18 cellular contexts compared by ENCODE assay signal in the genomic region with DNA sequence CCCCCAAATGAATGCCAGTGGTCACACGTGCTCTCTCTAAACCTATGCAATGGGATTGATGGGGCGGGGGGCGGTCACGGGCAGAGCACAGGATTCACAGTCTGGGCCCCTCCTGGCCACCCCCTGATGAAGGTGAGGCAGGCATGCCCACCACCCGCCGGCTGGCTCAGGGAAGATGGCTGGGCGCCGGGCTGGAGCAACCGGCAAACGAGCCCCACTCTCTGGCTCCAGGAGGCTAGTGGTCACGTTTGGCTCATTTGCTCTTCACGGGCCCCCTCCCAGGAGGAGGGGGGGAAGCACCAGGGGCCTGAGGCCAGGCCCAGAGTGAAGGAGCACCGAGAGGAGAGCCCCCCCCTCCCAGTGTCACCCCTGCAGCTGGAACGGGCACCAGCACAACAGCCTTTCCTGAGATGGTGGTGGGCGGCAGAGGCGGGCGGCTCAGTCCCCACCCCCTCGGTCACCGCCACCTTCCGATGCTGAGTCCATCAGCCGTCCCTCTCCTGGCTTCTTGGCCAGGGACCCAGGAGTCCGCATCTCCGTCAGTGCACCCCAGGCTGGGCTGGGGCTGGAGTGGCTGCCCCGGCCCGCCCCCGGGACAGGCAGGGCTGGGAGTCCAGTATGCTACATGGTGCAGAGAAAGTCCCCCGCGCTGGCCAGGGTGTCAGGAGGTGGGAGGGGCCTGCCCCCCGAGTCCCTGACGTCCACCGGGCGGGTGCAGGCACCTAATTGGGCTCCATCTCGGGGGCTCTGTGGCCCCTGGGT. TPM values are rescaled to one million over a fixed set of nuclear protein-coding genes. Genes with fewer than 3 reads are reported as not detected.
DNase-seq lines count a peak whose midpoint lies in the region; ATAC-seq, FAIRE-seq and TF ChIP-seq lines count a peak whose summit lies in the region.
"Had no signal": no experiment of that assay in that cellular context is flagged by ENCODE, and none has a peak within 500 bp of the region (broad histone marks: within the 10 kb centered on the region; RNA-seq: fewer than 3 reads in every experiment).

No MANE protein-coding gene starts in this region.

- POLR2A ChIA-PET in HEK293 (lab: Yijun Ruan, JAX) = interaction anchor here (1.0 kb wide), 1 partner anchor 23 kb away, joined by 3 read pairs; no protein-coding TSS in a partner anchor
- POLR2A ChIA-PET in H1 (lab: Charles Lee; ENCODE audit: partially characterized antibody) = interaction anchor here (0.6 to 8.2 kb wide), 7 partner anchors 7 to 119 kb away, joined by 3 to 195 read pairs (median 4); no protein-coding TSS in a partner anchor

- 93% methylated on average over 27 of the region's 33 CpGs; no CpG with 5 or more reads in 1 of the 2 experiments for WGBS in H1 (ENCODE audit: extremely low coverage in 1 of 2, insufficient coverage in 1 of 2, insufficient read length in 1 of 2, insufficient replicate concordance in 2 of 2, low coverage in 1 of 2, low lambda C conversion rate in 2 of 2, missing lambda C conversion rate in 1 of 2), 2 experiments

- H3K79me1 ChIP-seq in H1 (ENCODE audit: low read depth, low read length) = no peaks in the 10 kb centered on the region; the same call in 1 of the 2 replicates

- H3K4me3 ChIP-seq in HEK293 (ENCODE audit: low read depth, low read length) = no peak overlapping the region
- no peak overlapping the region for H3K4me3 ChIP-seq in H1 (ENCODE audit: extremely low read depth in 1 of 4, insufficient read depth in 2 of 4, low read depth in 3 of 4, low read length in 4 of 4)
- H3K4me3 ChIP-seq in breast epithelium = no peak overlapping the region
- H3K4me3 ChIP-seq: A549 had no signal

- H3K27ac Mint-ChIP-seq in natural killer cell treated with Interleukin-12 subunit alpha and Interleukin-12 subunit beta and Interleukin-15 and Interleukin-18, amount 100 ng/mL, for 72 hours = no peak overlapping the region
- no peak overlapping the region for H3K27ac Mint-ChIP-seq in natural killer cell
- peak overlapping the region; percentile 71 for H3K27ac Mint-ChIP-seq in stimulated activated effector memory CD8-positive, alpha-beta T cell treated with anti-CD3 and anti-CD28 coated beads, Interleukin-12 subunit alpha, Interleukin-12 subunit beta, amount 100 ng/mL, for 72 hours
- H3K27ac Mint-ChIP-seq: CD8-positive, alpha-beta T cell had no signal

- peaks cover 0 to 3% of the 10 kb centered on the region in 2 experiments for H4K20me1 ChIP-seq in H1 (replicated peaks in 1 of 2; ENCODE audit: control insufficient read depth in 1 of 2, insufficient read depth in 2 of 2, low read length in 2 of 2)

- no peak for TF ChIP-seq RAD21 in H1 (IDR thresholded peaks at IDR 0.05 in 1 of 2, conservative IDR thresholded peaks at IDR 0.05 in 1 of 2; ENCODE audit: low read depth in 2 of 2, low read length in 2 of 2)

- no peak overlapping the region for H3K4me2 ChIP-seq in H1 (ENCODE audit: insufficient read depth in 1 of 2, low read depth in 2 of 2, low read length in 2 of 2)
- H3K4me2 ChIP-seq: A549 had no signal

- H2BK12ac ChIP-seq in H1 (ENCODE audit: low read depth, low read length) = no peak overlapping the region

- H4K8ac ChIP-seq in H1 (ENCODE audit: extremely low read depth, insufficient read depth, low read length) = no peak overlapping the region

- no peak for FAIRE-seq in H1 (lab: Jason Lieb, UNC)
- FAIRE-seq: A549, D721Med, GM12892, HTR-8/SVneo had no signal

- H3K23me2 ChIP-seq in H1 (ENCODE audit: low read depth, low read length) = peaks cover under 1% of the 10 kb centered on the region; the same call in 1 of the 2 replicates

- H3K4me3 Mint-ChIP-seq in natural killer cell treated with Interleukin-12 subunit alpha and Interleukin-12 subunit beta and Interleukin-15 and Interleukin-18, amount 100 ng/mL, for 72 hours = no peak overlapping the region
- H3K4me3 Mint-ChIP-seq in natural killer cell = no peak overlapping the region
- H3K4me3 Mint-ChIP-seq in stimulated activated effector memory CD8-positive, alpha-beta T cell treated with anti-CD3 and anti-CD28 coated beads, Interleukin-12 subunit alpha, Interleukin-12 subunit beta, amount 100 ng/mL, for 72 hours = no peak overlapping the region
- H3K4me3 Mint-ChIP-seq: CD14-positive monocyte; CD8-positive, alpha-beta T cell had no signal

- H3K14ac ChIP-seq in H1 (ENCODE audit: insufficient read length) = no peak overlapping the region

- H3K9ac ChIP-seq in H1 (replicated peaks in 1 of 4; ENCODE audit: extremely low read depth in 1 of 4, low read depth in 3 of 4, low read length in 3 of 4) = no peak overlapping the region

- no peak for TF ChIP-seq EP300 in H1 (IDR thresholded peaks at IDR 0.05; ENCODE audit: borderline replicate concordance in 1 of 2, low read depth in 2 of 2, low read length in 2 of 2)

- ATAC-seq in natural killer cell treated with Interleukin-12 subunit alpha and Interleukin-12 subunit beta and Interleukin-15 and Interleukin-18, amount 100 ng/mL, for 72 hours = no peak
- no peak for ATAC-seq in natural killer cell
- ATAC-seq in stimulated activated effector memory CD8-positive, alpha-beta T cell treated with anti-CD3 and anti-CD28 coated beads, Interleukin-12 subunit alpha, Interleukin-12 subunit beta, amount 100 ng/mL, for 72 hours = no peak
- ATAC-seq: CD8-positive, alpha-beta T cell had no signal

- H4K5ac ChIP-seq in H1 (ENCODE audit: insufficient read length, low read depth, low read length) = no peak overlapping the region

- no peak overlapping the region for H3K18ac ChIP-seq in H1 (ENCODE audit: extremely low read depth, low read length)

- intact Hi-C loops in natural killer cell (cut with micrococcal nuclease) (no loop called here), breast epithelium (cut with DNase I; ENCODE audit: low total_unique reads) (loop anchor here (5.0 kb wide), 1 partner anchor 534 kb away; no protein-coding TSS in a partner anchor)

- peaks cover 5 to 6% of the 10 kb centered on the region in 2 donors for H3K4me1 Mint-ChIP-seq in natural killer cell treated with Interleukin-12 subunit alpha and Interleukin-12 subunit beta and Interleukin-15 and Interleukin-18, amount 100 ng/mL, for 72 hours (ENCODE audit: low read depth in 2 of 2)
- H3K4me1 Mint-ChIP-seq in natural killer cell = peaks cover 6% of the 10 kb centered on the region in 2 donors
- peaks cover 6% of the 10 kb centered on the region for H3K4me1 Mint-ChIP-seq in stimulated activated effector memory CD8-positive, alpha-beta T cell treated with anti-CD3 and anti-CD28 coated beads, Interleukin-12 subunit alpha, Interleukin-12 subunit beta, amount 100 ng/mL, for 72 hours

- TF ChIP-seq CTCF in natural killer cell (IDR thresholded peaks at IDR 0.05) (no peak), HEK293 (tag by site-specific recombination; IDR thresholded peaks at IDR 0.05) (no peak), H1 (IDR thresholded peaks at IDR 0.05; ENCODE audit: control extremely low read depth in 1 of 3, insufficient read depth in 1 of 3, low read depth in 1 of 3, low read length in 3 of 3) (no peak), breast epithelium (IDR thresholded peaks at IDR 0.05) (no peak)

- CTCF ChIA-PET in HEK293 (lab: Yijun Ruan, JAX) = interaction anchor here (0.7 to 6.7 kb wide), 3 partner anchors 10 to 23 kb away, joined by 4 to 56 read pairs (median 12); no protein-coding TSS in a partner anchor
- CTCF ChIA-PET in H1 (lab: Charles Lee; ENCODE audit: partially characterized antibody) = interaction anchor here (0.8 to 11.9 kb wide), 6 partner anchors 9 to 140 kb away, joined by 3 to 152 read pairs (median 18); no protein-coding TSS in a partner anchor

- no peaks in the 10 kb centered on the region for H3K27me3 ChIP-seq in H1 (replicated peaks in 1 of 4; ENCODE audit: control insufficient read depth in 3 of 4, extremely low read depth in 1 of 4, insufficient read depth in 3 of 4, low read length in 3 of 4)
- no peaks in the 10 kb centered on the region for H3K27me3 ChIP-seq in breast epithelium
- H3K27me3 ChIP-seq: BE2C had no signal

- no peaks in the 10 kb centered on the region for H3K9me3 Mint-ChIP-seq in natural killer cell treated with Interleukin-12 subunit alpha and Interleukin-12 subunit beta and Interleukin-15 and Interleukin-18, amount 100 ng/mL, for 72 hours
- no peaks in the 10 kb centered on the region for H3K9me3 Mint-ChIP-seq in natural killer cell
- no peaks in the 10 kb centered on the region for H3K9me3 Mint-ChIP-seq in stimulated activated effector memory CD8-positive, alpha-beta T cell treated with anti-CD3 and anti-CD28 coated beads, Interleukin-12 subunit alpha, Interleukin-12 subunit beta, amount 100 ng/mL, for 72 hours
- H3K9me3 Mint-ChIP-seq: CD8-positive, alpha-beta T cell had no signal

- DNase-seq in natural killer cell treated with Interleukin-12 subunit alpha and Interleukin-12 subunit beta and Interleukin-15 and Interleukin-18, amount 100 ng/mL, for 72 hours (ENCODE audit: low spot score) = peak; percentile 25
- DNase-seq in natural killer cell (no peak), H1 (ENCODE audit: low read depth in 1 of 2, low spot score in 2 of 2) (no peak), middle frontal gyrus (ENCODE audit: extremely low spot score, low spot score) (no peak), breast epithelium (ENCODE audit: low spot score in 2 of 2) (no peak), NCI-H187 (lab: John Stamatoyannopoulos, UW) (no peak)
- no peak for DNase-seq in stimulated activated effector memory CD8-positive, alpha-beta T cell treated with anti-CD3 and anti-CD28 coated beads, Interleukin-12 subunit alpha, Interleukin-12 subunit beta, amount 100 ng/mL, for 72 hours (ENCODE audit: low spot score in 2 of 2)
- DNase-seq: BE2C; CD8-positive, alpha-beta T cell; COR-L47; DND-41; GDM1 had no signal

- H3K9me3 ChIP-seq in HEK293 (ENCODE audit: control insufficient read depth, insufficient read depth, low read depth, low read length) = no peaks in the 10 kb centered on the region
- no peaks in the 10 kb centered on the region for H3K9me3 ChIP-seq in H1 (ENCODE audit: insufficient read depth in 2 of 2, low read depth in 1 of 2, low read length in 1 of 2)
- H3K9me3 ChIP-seq in breast epithelium = no peaks in the 10 kb centered on the region
- H3K9me3 ChIP-seq: A549, BE2C had no signal

- no peaks in the 10 kb centered on the region for H3K27me3 Mint-ChIP-seq in natural killer cell treated with Interleukin-12 subunit alpha and Interleukin-12 subunit beta and Interleukin-15 and Interleukin-18, amount 100 ng/mL, for 72 hours
- no peaks in the 10 kb centered on the region for H3K27me3 Mint-ChIP-seq in natural killer cell (ENCODE audit: low read depth in 2 of 2)

- no peak overlapping the region for H4K91ac ChIP-seq in H1 (replicated peaks; ENCODE audit: insufficient read length, low read length)

- peaks cover 0 to 12% of the 10 kb centered on the region in 2 experiments; a peak in 1 of 4 replicates for H3K79me2 ChIP-seq in H1 (ENCODE audit: control insufficient read depth in 1 of 2, insufficient read depth in 2 of 2, low read length in 2 of 2)

- no peak overlapping the region for H2BK120ac ChIP-seq in H1 (replicated peaks; ENCODE audit: low read depth, low read length)

- no peak overlapping the region for H2BK15ac ChIP-seq in H1 (ENCODE audit: low read length)

- H2AFZ ChIP-seq in H1 (ENCODE audit: low read length) = no peak overlapping the region

- no peak for TF ChIP-seq POLR2A in H1 (IDR thresholded peaks at IDR 0.05; ENCODE audit: control extremely low read depth in 1 of 2, low read depth in 2 of 2, low read length in 2 of 2)
- no peak for TF ChIP-seq POLR2A in breast epithelium (IDR thresholded peaks at IDR 0.05)

- H2AK5ac ChIP-seq in H1 (ENCODE audit: low read depth, low read length) = no peak overlapping the region

- H3K36me3 ChIP-seq in HEK293 (ENCODE audit: control insufficient read depth in 2 of 2, insufficient read depth in 1 of 2, low read length in 2 of 2) (peaks cover 14 to 31% of the 10 kb centered on the region in 2 experiments; a peak in 2 of 3 replicates), H1 (ENCODE audit: control insufficient read depth in 2 of 4, insufficient read depth in 4 of 4, low read length in 3 of 4) (peaks cover 2 to 12% (median 9%) of the 10 kb centered on the region in 4 experiments; a peak in 6 of 8 replicates), breast epithelium (no peaks in the 10 kb centered on the region)
- H3K36me3 ChIP-seq: BE2C had no signal

- no peak overlapping the region for H3K56ac ChIP-seq in H1 (replicated peaks; ENCODE audit: insufficient read length, low read depth, low read length)

- no peaks in the 10 kb centered on the region for H3K36me3 Mint-ChIP-seq in natural killer cell treated with Interleukin-12 subunit alpha and Interleukin-12 subunit beta and Interleukin-15 and Interleukin-18, amount 100 ng/mL, for 72 hours
- H3K36me3 Mint-ChIP-seq in natural killer cell = no peaks in the 10 kb centered on the region
- peaks cover 46% of the 10 kb centered on the region for H3K36me3 Mint-ChIP-seq in stimulated activated effector memory CD8-positive, alpha-beta T cell treated with anti-CD3 and anti-CD28 coated beads, Interleukin-12 subunit alpha, Interleukin-12 subunit beta, amount 100 ng/mL, for 72 hours

- peaks cover 3% of the 10 kb centered on the region for H3K4me1 ChIP-seq in HEK293 (ENCODE audit: control insufficient read depth, insufficient read depth, low read length)
- H3K4me1 ChIP-seq in H1 (replicated peaks in 1 of 4; ENCODE audit: control insufficient read depth in 3 of 4, insufficient read depth in 4 of 4, low read length in 3 of 4) = peaks cover 0 to 6% (median 4%) of the 10 kb centered on the region in 4 experiments; a peak in 4 of 7 replicates
- H3K4me1 ChIP-seq in breast epithelium = no peaks in the 10 kb centered on the region

- H2BK20ac ChIP-seq in H1 (ENCODE audit: low read length) = no peak overlapping the region

- H3K27ac ChIP-seq in HEK293 (ENCODE audit: extremely low read depth, low read depth, low read length) = no peak overlapping the region
- no peak overlapping the region for H3K27ac ChIP-seq in H1 (ENCODE audit: low read depth, low read length)
- H3K27ac ChIP-seq in breast epithelium = no peak overlapping the region

- H3K4ac ChIP-seq in H1 (replicated peaks; ENCODE audit: insufficient read length, low read depth, low read length) = no peak overlapping the region

- H3K23ac ChIP-seq in H1 (ENCODE audit: insufficient read length) = no peak overlapping the region

- peak overlapping the region; percentile 60; the same call in 1 of the 2 replicates for H2BK5ac ChIP-seq in H1 (ENCODE audit: low read depth, low read length)

RNA-seq across cellular contexts. Expression of a gene that starts 9.7 kb away (rescaled TPM):
- total RNA-seq in natural killer cell treated with Interleukin-12 subunit alpha and Interleukin-12 subunit beta and Interleukin-15 and Interleukin-18, amount 100 ng/mL, for 72 hours = 1 to 10 TPM; 4.8 to 9.7 TPM
- total RNA-seq in natural killer cell (10 to 100 TPM; 39.9 to 45.1 (median 43.9) TPM), breast epithelium (1 to 10 TPM; 4.5 to 7.5 (median 6.4) TPM)
- total RNA-seq in H1 (2021; fragmentation: NEBNext Ultra II Directional; extraction: Animal tissue kit (Norgen Biotek cat#: 25700)) = 21.6 and 23.3 TPM in 2 replicates
- polyA plus RNA-seq in H1 (2011; rRNA removed) = 13.2 and 26.4 TPM in 2 replicates
- polyA plus RNA-seq in H1 (2011; cell fraction: cytosol; rRNA removed) = 17.9 TPM
- polyA plus RNA-seq in H1 (2011; cell fraction: nucleus; rRNA removed) = 24.4 TPM
- 21.4 to 25.1 TPM (median 23.4 TPM) in 4 replicates for polyA plus RNA-seq in H1 (2012, experiment 1 of 2)
- polyA plus RNA-seq in H1 (2012, experiment 2 of 2) = 18.5 TPM
- 7.7 TPM for polyA plus RNA-seq in H1 (2013, experiment 1 of 2)
- polyA plus RNA-seq in H1 (2013, experiment 2 of 2) = 7.8 TPM
- polyA minus RNA-seq in H1 (2011; rRNA and poly(A)+ RNA removed) = 3.1 and 5.8 TPM in 2 replicates
- polyA minus RNA-seq in H1 (2011; cell fraction: cytosol; rRNA and poly(A)+ RNA removed) = 18.3 TPM
- polyA minus RNA-seq in H1 (2011; cell fraction: nucleus; rRNA and poly(A)+ RNA removed) = 17.6 TPM

RNA-seq across cellular contexts. Expression of a gene that starts 35.1 kb away (rescaled TPM):
- total RNA-seq in natural killer cell treated with Interleukin-12 subunit alpha and Interleukin-12 subunit beta and Interleukin-15 and Interleukin-18, amount 100 ng/mL, for 72 hours = 10 to 100 TPM; 42.8 to 58.4 TPM
- total RNA-seq in natural killer cell (10 to 100 TPM; 49.6 to 55.8 (median 55.4) TPM), breast epithelium (10 to 100 TPM in 2 of 3 donors, 1 to 10 TPM in 1; 9.4 to 15.1 (median 14.8) TPM)
- 25.7 and 29.8 TPM in 2 replicates for total RNA-seq in H1 (2021; fragmentation: NEBNext Ultra II Directional; extraction: Animal tissue kit (Norgen Biotek cat#: 25700))
- 3.7 and 7.0 TPM in 2 replicates for polyA plus RNA-seq in H1 (2011; rRNA removed)
- 8.7 TPM for polyA plus RNA-seq in H1 (2011; cell fraction: cytosol; rRNA removed)
- polyA plus RNA-seq in H1 (2011; cell fraction: nucleus; rRNA removed) = 11.6 TPM
- 18.0 to 31.1 TPM (median 28.0 TPM) in 4 replicates for polyA plus RNA-seq in H1 (2012, experiment 1 of 2)
- 17.9 TPM for polyA plus RNA-seq in H1 (2012, experiment 2 of 2)
- 13.5 TPM for polyA plus RNA-seq in H1 (2013, experiment 1 of 2)
- polyA plus RNA-seq in H1 (2013, experiment 2 of 2) = 12.8 TPM
- polyA minus RNA-seq in H1 (2011; rRNA and poly(A)+ RNA removed) = 2.9 and 3.3 TPM in 2 replicates
- 4.3 TPM for polyA minus RNA-seq in H1 (2011; cell fraction: cytosol; rRNA and poly(A)+ RNA removed)
- polyA minus RNA-seq in H1 (2011; cell fraction: nucleus; rRNA and poly(A)+ RNA removed) = 5.3 TPM

RNA-seq across cellular contexts. Expression of a gene that starts 53.4 kb away (rescaled TPM):
- total RNA-seq in natural killer cell treated with Interleukin-12 subunit alpha and Interleukin-12 subunit beta and Interleukin-15 and Interleukin-18, amount 100 ng/mL, for 72 hours = 10 to 100 TPM; 14.0 to 16.1 TPM
- 10 to 100 TPM in 1 of 3 donors, 1 to 10 TPM in 2; 9.1 to 10.3 (median 9.5) TPM for total RNA-seq in natural killer cell
- 3.4 and 4.4 TPM in 2 replicates for total RNA-seq in H1 (2021; fragmentation: NEBNext Ultra II Directional; extraction: Animal tissue kit (Norgen Biotek cat#: 25700))
- 2.6 and 3.9 TPM in 2 replicates for polyA plus RNA-seq in H1 (2011; rRNA removed)
- 1.9 TPM for polyA plus RNA-seq in H1 (2011; cell fraction: cytosol; rRNA removed)
- 4.5 TPM for polyA plus RNA-seq in H1 (2011; cell fraction: nucleus; rRNA removed)
- 3.1 to 5.1 TPM (median 4.6 TPM) in 4 replicates for polyA plus RNA-seq in H1 (2012, experiment 1 of 2)
- 1.00 TPM for polyA plus RNA-seq in H1 (2012, experiment 2 of 2)
- 4.0 TPM for polyA plus RNA-seq in H1 (2013, experiment 1 of 2)
- 4.1 TPM for polyA plus RNA-seq in H1 (2013, experiment 2 of 2)
- 0.59 TPM in 1 of 2 replicates, not detected in the other for polyA minus RNA-seq in H1 (2011; rRNA and poly(A)+ RNA removed)
- 1.2 TPM for polyA minus RNA-seq in H1 (2011; cell fraction: cytosol; rRNA and poly(A)+ RNA removed)
- polyA minus RNA-seq in H1 (2011; cell fraction: nucleus; rRNA and poly(A)+ RNA removed) = 1.9 TPM
- 10 to 100 TPM in 1 of 3 donors, 1 to 10 TPM in 2; 5.3 to 10.5 (median 7.2) TPM for total RNA-seq in breast epithelium
